ENCODE assay signal across 9 cellular contexts in genomic region chr15:99613887-99614642, GRCh38. TPM values are rescaled to one million over a fixed set of nuclear protein-coding genes. Genes with fewer than 3 reads are reported as not detected.
DNase-seq lines count a peak whose midpoint lies in the region; ATAC-seq and TF ChIP-seq lines count a peak whose summit lies in the region.
"Had no signal": no experiment of that assay in that cellular context is flagged by ENCODE, and none has a peak within 500 bp of the region (broad histone marks: within the 10 kb centered on the region; RNA-seq: fewer than 3 reads in every experiment).

No MANE protein-coding gene starts in this region.

- H3K4me3 ChIP-seq in ACC112 (ENCODE audit: low read depth, low read length) (peak overlapping the region; percentile 35; the same call in 1 of the 2 replicates), body of pancreas (no peak overlapping the region), SK-N-SH (ENCODE audit: low read depth in 2 of 2, low read length in 1 of 2) (no peak overlapping the region)

- peaks cover 43% of the 10 kb centered on the region for H3K4me1 Mint-ChIP-seq in HFFc6 (ENCODE audit: low read depth)
- H3K4me1 Mint-ChIP-seq in memory B cell = peaks cover 45% of the 10 kb centered on the region

- H3K27me3 Mint-ChIP-seq in HFFc6 (ENCODE audit: insufficient read depth) = no peaks in the 10 kb centered on the region; the same call in 1 of the 2 replicates
- no peaks in the 10 kb centered on the region for H3K27me3 Mint-ChIP-seq in memory B cell

- H3K4me2 ChIP-seq in SK-N-SH = no peak overlapping the region

- 75 to 76% methylated on average over 6 of the region's 6 CpGs for WGBS in body of pancreas, 2 donors
- WGBS in SK-N-SH (ENCODE audit: low lambda C conversion rate) = 95% methylated on average over 6 of the region's 6 CpGs

- H2AFZ ChIP-seq in ACC112 (ENCODE audit: low read length, unreplicated experiment) = no peak overlapping the region
- H2AFZ ChIP-seq in SK-N-SH (ENCODE audit: low read depth) = no peak overlapping the region

- POLR2A ChIA-PET in SK-N-SH (lab: Yijun Ruan, JAX) = no interaction called here

- H3K4me1 ChIP-seq in ACC112 (ENCODE audit: control insufficient read depth, insufficient read depth, low read length, unreplicated experiment) (peaks cover 33% of the 10 kb centered on the region), body of pancreas (peaks cover 29% of the 10 kb centered on the region), SK-N-SH (ENCODE audit: control insufficient read depth in 1 of 2, insufficient read depth in 2 of 2, low read depth in 1 of 2, low read length in 1 of 2) (peaks cover 2 to 5% of the 10 kb centered on the region in 2 experiments; a peak in 3 of 4 replicates)

- H3K9me2 ChIP-seq in SK-N-SH = no peaks in the 10 kb centered on the region

- CTCF ChIA-PET in SK-N-SH (lab: Yijun Ruan, JAX) = no interaction called here

- no peaks in the 10 kb centered on the region for H3K9me3 Mint-ChIP-seq in HFFc6
- no peaks in the 10 kb centered on the region for H3K9me3 Mint-ChIP-seq in memory B cell

- peak; percentile 38 for ATAC-seq in body of pancreas
- peak; percentile 57 for ATAC-seq in memory B cell (ENCODE audit: low read depth)

- TF ChIP-seq POLR2A in body of pancreas (IDR thresholded peaks at IDR 0.05) = no peak

- H3K9ac ChIP-seq in SK-N-SH = no peak overlapping the region

- H3K79me2 ChIP-seq in ACC112 (ENCODE audit: control insufficient read depth, insufficient read depth, low read length, unreplicated experiment) (peaks cover 80% of the 10 kb centered on the region), SK-N-SH (ENCODE audit: insufficient read depth) (peaks cover 89% of the 10 kb centered on the region)

- H3K9me3 ChIP-seq in body of pancreas (no peaks in the 10 kb centered on the region), SK-N-SH (no peaks in the 10 kb centered on the region)

- H4K20me1 ChIP-seq in SK-N-SH (ENCODE audit: insufficient read depth) = peaks cover 51% of the 10 kb centered on the region

- no peak for TF ChIP-seq RAD21 in SK-N-SH (IDR thresholded peaks at IDR 0.05; ENCODE audit: low read length)

- H3K36me3 ChIP-seq in ACC112 (ENCODE audit: insufficient read depth, low read length) = peaks cover 3% of the 10 kb centered on the region; the same call in 1 of the 2 replicates
- H3K36me3 ChIP-seq in body of pancreas (replicated peaks in 1 of 2; ENCODE audit: insufficient read depth in 1 of 2, low read depth in 2 of 2) = no peaks in the 10 kb centered on the region
- peaks cover 0 to 3% of the 10 kb centered on the region in 2 experiments for H3K36me3 ChIP-seq in SK-N-SH (replicated peaks in 1 of 2; ENCODE audit: control insufficient read depth in 1 of 2, insufficient read depth in 2 of 2, low read length in 1 of 2)

- H3K27me3 ChIP-seq in ACC112 (ENCODE audit: insufficient read depth, low read length) (no peaks in the 10 kb centered on the region), body of pancreas (no peaks in the 10 kb centered on the region), SK-N-SH (ENCODE audit: insufficient read depth) (no peaks in the 10 kb centered on the region)

- no peak for TF ChIP-seq EP300 in SK-N-SH (IDR thresholded peaks at IDR 0.05; ENCODE audit: borderline replicate concordance in 1 of 2, low read depth in 1 of 2, low read length in 1 of 2)

- H3K36me3 Mint-ChIP-seq in HFFc6 (ENCODE audit: low read depth) = peaks cover 4% of the 10 kb centered on the region; the same call in 1 of the 2 replicates
- no peaks in the 10 kb centered on the region for H3K36me3 Mint-ChIP-seq in memory B cell

- H3K27ac Mint-ChIP-seq in HFFc6 = peak overlapping the region; percentile 36
- H3K27ac Mint-ChIP-seq in memory B cell = peak overlapping the region; percentile 80

- intact Hi-C loops in body of pancreas (cut with DNase I) = no loop called here

- peak; percentile 19 for DNase-seq in HFFc6
- no peak for DNase-seq in body of pancreas
- no peak for DNase-seq in memory B cell (ENCODE audit: low spot score in 2 of 2)
- no peak for DNase-seq in GOT3 (lab: John Stamatoyannopoulos, UW)
- no peak for DNase-seq in ecto neural progenitor cell (ENCODE audit: low spot score)
- no peak for DNase-seq in NCI-H82 (lab: John Stamatoyannopoulos, UW)
- DNase-seq in SK-N-SH = no peak
- DNase-seq: NCI-H2081 treated with DMSO at 0.1 percent for 48 hours had no signal

- H3K27ac ChIP-seq in ACC112 (ENCODE audit: low read depth, low read length) (peak overlapping the region; percentile 82), body of pancreas (peak overlapping the region in 2 of 4 donors; percentile 35 to 54), SK-N-SH (ENCODE audit: low read depth in 2 of 2, low read length in 1 of 2) (no peak overlapping the region)

- no peaks in the 10 kb centered on the region for H3F3A ChIP-seq in SK-N-SH (replicated peaks; ENCODE audit: insufficient read depth)

- H3K4me3 Mint-ChIP-seq in HFFc6 (no peak overlapping the region), memory B cell (no peak overlapping the region)

- TF ChIP-seq CTCF in HFFc6 (IDR thresholded peaks at IDR 0.05) (no peak), body of pancreas (IDR thresholded peaks at IDR 0.05) (no peak), SK-N-SH (IDR thresholded peaks at IDR 0.05) (no peak)

TF ChIP-seq in SK-N-SH, 30 proteins besides CTCF, POLR2A, EP300 and RAD21:
- TF ChIP-seq JUND (IDR thresholded peaks at IDR 0.05) (no peak), IRF3 (IDR thresholded peaks at IDR 0.05; ENCODE audit: low read depth, low read length) (no peak), GABPA (IDR thresholded peaks at IDR 0.05; ENCODE audit: low read depth) (no peak), RCOR1 (IDR thresholded peaks at IDR 0.05; ENCODE audit: low read length) (no peak), FOXM1 (IDR thresholded peaks at IDR 0.05; ENCODE audit: low read depth) (no peak)
TF ChIP-seq in SK-N-SH: peak in this region for 0.

RNA-seq across cellular contexts. Expression of gene MEF2A, which starts 48.3 kb away (rescaled TPM):
- total RNA-seq in HFFc6 (2021; fragmentation: NEBNext Ultra II Directional; extraction: Animal tissue kit (Norgen Biotek cat#: 25700)) = 10 to 100 TPM; 22.8 to 25.8 (median 24.0) TPM
- total RNA-seq in body of pancreas = 10 to 100 TPM; 25.1 to 68.7 TPM
- polyA plus RNA-seq in SK-N-SH (2012; rRNA removed) = 20.9 and 27.5 TPM in 2 replicates
- 22.5 and 22.8 TPM in 2 replicates for polyA plus RNA-seq in SK-N-SH (2012; cell fraction: cytosol; rRNA removed)
- 22.5 and 39.7 TPM in 2 replicates for polyA plus RNA-seq in SK-N-SH (2012; cell fraction: nucleus; rRNA removed)
